11 cellular contexts compared by ENCODE assay signal in genomic region chr17:80782536-80783427, GRCh38.
DNase-seq lines count a peak whose midpoint lies in the region; ATAC-seq and TF ChIP-seq lines count a peak whose summit lies in the region.
"Had no signal": no experiment of that assay in that cellular context is flagged by ENCODE, and none has a peak within 500 bp of the region (broad histone marks: within the 10 kb centered on the region; RNA-seq: fewer than 3 reads in every experiment).

No MANE protein-coding gene starts in this region.

- peak overlapping the region; percentile 7; the same call in 1 of the 2 replicates for H3K4me2 ChIP-seq in OCI-LY7 (ENCODE audit: low read length)

- ATAC-seq in CD8-positive, alpha-beta T cell, result peak; percentile 83
- peak; percentile 58 to 60 for ATAC-seq in natural killer cell treated with Interleukin-12 subunit alpha and Interleukin-12 subunit beta and Interleukin-15 and Interleukin-18, amount 100 ng/mL, for 72 hours
- ATAC-seq: esophagus mucosa had no signal

- H3K36me3 Mint-ChIP-seq in CD8-positive, alpha-beta T cell, result peaks cover 15% of the 10 kb centered on the region
- H3K36me3 Mint-ChIP-seq in natural killer cell treated with Interleukin-12 subunit alpha and Interleukin-12 subunit beta and Interleukin-15 and Interleukin-18, amount 100 ng/mL, for 72 hours, result peaks cover 9% of the 10 kb centered on the region

- H3K4me3 ChIP-seq in CD8-positive, alpha-beta T cell (ENCODE audit: low read depth, low read length), result peak overlapping the region; percentile 34
- H3K4me3 ChIP-seq in OCI-LY7 (ENCODE audit: low read depth, low read length, poor library complexity, severe bottlenecking), result no peak overlapping the region
- H3K4me3 ChIP-seq in adipocyte (ENCODE audit: low read length), result peak overlapping the region; percentile 8
- H3K4me3 ChIP-seq in A673 (ENCODE audit: low read depth, low read length, poor library complexity, severe bottlenecking), result no peak overlapping the region
- H3K4me3 ChIP-seq: HAP-1 had no signal

- no peaks in the 10 kb centered on the region for H3K9me3 ChIP-seq in CD8-positive, alpha-beta T cell (ENCODE audit: low read length)
- H3K9me3 ChIP-seq in OCI-LY7 (ENCODE audit: low read length), result peaks cover 8% of the 10 kb centered on the region
- H3K9me3 ChIP-seq in adipocyte (ENCODE audit: control insufficient read depth, low read length), result no peaks in the 10 kb centered on the region
- no peaks in the 10 kb centered on the region for H3K9me3 ChIP-seq in A673 (ENCODE audit: low read depth, low read length, poor library complexity, severe bottlenecking)
- H3K9me3 ChIP-seq: HAP-1 had no signal

- H3K27ac ChIP-seq in CD8-positive, alpha-beta T cell (ENCODE audit: low read depth, low read length), result peak overlapping the region; percentile 51
- H3K27ac ChIP-seq in OCI-LY7 (ENCODE audit: low read depth, low read length, poor library complexity, severe bottlenecking) (no peak overlapping the region), A673 (ENCODE audit: low read depth, low read length, poor library complexity, severe bottlenecking) (no peak overlapping the region)

- peaks cover 80% of the 10 kb centered on the region for H3K4me1 Mint-ChIP-seq in CD8-positive, alpha-beta T cell (ENCODE audit: low read depth)
- peaks cover 36 to 41% of the 10 kb centered on the region in 2 donors for H3K4me1 Mint-ChIP-seq in natural killer cell treated with Interleukin-12 subunit alpha and Interleukin-12 subunit beta and Interleukin-15 and Interleukin-18, amount 100 ng/mL, for 72 hours (ENCODE audit: low read depth in 2 of 2)

- peaks cover 4% of the 10 kb centered on the region; the same call in 1 of the 2 replicates for H3K79me2 ChIP-seq in OCI-LY7 (ENCODE audit: insufficient read depth, low read depth, low read length)

- no peaks in the 10 kb centered on the region for H3K27me3 Mint-ChIP-seq in CD8-positive, alpha-beta T cell (ENCODE audit: low read depth)
- H3K27me3 Mint-ChIP-seq in natural killer cell treated with Interleukin-12 subunit alpha and Interleukin-12 subunit beta and Interleukin-15 and Interleukin-18, amount 100 ng/mL, for 72 hours, result no peaks in the 10 kb centered on the region

- H3K36me3 ChIP-seq in CD8-positive, alpha-beta T cell (ENCODE audit: insufficient read depth, low read length), result no peaks in the 10 kb centered on the region
- H3K36me3 ChIP-seq in OCI-LY7 (ENCODE audit: insufficient read depth, low read length) (peaks cover 33% of the 10 kb centered on the region), adipocyte (ENCODE audit: control insufficient read depth, insufficient read depth, low read length, severe bottlenecking) (no peaks in the 10 kb centered on the region), A673 (ENCODE audit: insufficient read depth, low read length, poor library complexity, severe bottlenecking) (no peaks in the 10 kb centered on the region)
- H3K36me3 ChIP-seq: HAP-1 had no signal

- peaks cover 2% of the 10 kb centered on the region for H3K9me3 Mint-ChIP-seq in CD8-positive, alpha-beta T cell
- H3K9me3 Mint-ChIP-seq in natural killer cell treated with Interleukin-12 subunit alpha and Interleukin-12 subunit beta and Interleukin-15 and Interleukin-18, amount 100 ng/mL, for 72 hours, result no peaks in the 10 kb centered on the region

- CTCF ChIA-PET in CD8-positive, alpha-beta T cell (lab: Charles Lee), result interaction anchor here (0.6 to 2.7 kb wide), 8 partner anchors 8 to 195 kb away, joined by 3 to 9 read pairs (median 4); no protein-coding TSS in a partner anchor
- CTCF ChIA-PET in OCI-LY7 (lab: Charles Lee; ENCODE audit: unreplicated experiment) (no interaction called here), A673 (lab: Charles Lee) (no interaction called here), HEK293T (lab: Yijun Ruan, JAX) (no interaction called here)

- H3K4me1 ChIP-seq in CD8-positive, alpha-beta T cell (ENCODE audit: insufficient read depth, low read length), result peaks cover 72% of the 10 kb centered on the region
- H3K4me1 ChIP-seq in OCI-LY7 (ENCODE audit: insufficient read depth, low read length, poor library complexity, severe bottlenecking) (peaks cover 56% of the 10 kb centered on the region), adipocyte (ENCODE audit: control insufficient read depth, insufficient read depth, low read length) (peaks cover 49% of the 10 kb centered on the region), A673 (ENCODE audit: insufficient read depth, low read length, poor library complexity, severe bottlenecking) (peaks cover 18% of the 10 kb centered on the region)
- H3K4me1 ChIP-seq: HAP-1 had no signal

- intact Hi-C loops in CD8-positive, alpha-beta T cell (cut with DNase I, micrococcal nuclease), result loop anchor here in 1 of 2 experiments (1.0 to 2.0 kb wide), 2 partner anchors 7 to 118 kb away; no protein-coding TSS in a partner anchor
- intact Hi-C loops in OCI-LY7 (cut with micrococcal nuclease; ENCODE audit: unreplicated experiment) (loop anchor here (5.0 kb wide), 1 partner anchor 45 kb away; no protein-coding TSS in a partner anchor), A673 (cut with micrococcal nuclease; ENCODE audit: unreplicated experiment) (no loop called here)

- H2AFZ ChIP-seq in OCI-LY7 (ENCODE audit: low read length), result no peak overlapping the region

- TF ChIP-seq CTCF in CD8-positive, alpha-beta T cell (IDR thresholded peaks at IDR 0.05), result no peak
- TF ChIP-seq CTCF in OCI-LY7 (conservative IDR thresholded peaks at IDR 0.05; ENCODE audit: low read length) (no peak), A673 (conservative IDR thresholded peaks at IDR 0.05; ENCODE audit: low read depth, low read length) (no peak)

- H3K27me3 ChIP-seq in CD8-positive, alpha-beta T cell (ENCODE audit: insufficient read depth, low read length), result no peaks in the 10 kb centered on the region
- H3K27me3 ChIP-seq in adipocyte (replicated peaks; ENCODE audit: control insufficient read depth, insufficient read depth, low read length) (no peaks in the 10 kb centered on the region), A673 (replicated peaks; ENCODE audit: insufficient read depth, low read depth, low read length, poor library complexity) (no peaks in the 10 kb centered on the region)

- H3K9me2 ChIP-seq in OCI-LY7 (ENCODE audit: insufficient read depth, low read length), result no peaks in the 10 kb centered on the region

- no peaks in the 10 kb centered on the region for H4K20me1 ChIP-seq in OCI-LY7 (ENCODE audit: insufficient read depth, low read length)

- peak overlapping the region; percentile 78 for H3K4me3 Mint-ChIP-seq in CD8-positive, alpha-beta T cell
- peak overlapping the region; percentile 65 for H3K4me3 Mint-ChIP-seq in natural killer cell treated with Interleukin-12 subunit alpha and Interleukin-12 subunit beta and Interleukin-15 and Interleukin-18, amount 100 ng/mL, for 72 hours

- BruUV-seq in OCI-LY7 (replicated peaks; lab: Mats Ljungman, UMichigan) (no TSS peak), A673 (replicated peaks; lab: Mats Ljungman, UMichigan) (no TSS peak)

- peak in 6 of 7 experiments; percentile 43 to 75 (median 62) for DNase-seq in CD8-positive, alpha-beta T cell
- no peak for DNase-seq in OCI-LY7 (ENCODE audit: low spot score)
- peak; percentile 46 for DNase-seq in adipocyte (ENCODE audit: low read depth)
- no peak for DNase-seq in natural killer cell treated with Interleukin-12 subunit alpha and Interleukin-12 subunit beta and Interleukin-15 and Interleukin-18, amount 100 ng/mL, for 72 hours (ENCODE audit: low spot score)
- DNase-seq in A673 (ENCODE audit: low spot score), result no peak
- no peak for DNase-seq in retina
- no peak for DNase-seq in HEK293T (ENCODE audit: extremely low spot score)
- DNase-seq in kidney tubule cell (ENCODE audit: low spot score), result no peak
- DNase-seq: NCI-H1105 treated with DMSO at 0.1 percent for 48 hours had no signal

- H3K9ac ChIP-seq in adipocyte (ENCODE audit: low read length), result peak overlapping the region; percentile 62

- POLR2A ChIA-PET in CD8-positive, alpha-beta T cell (lab: Charles Lee), result interaction anchor here (0.7 to 2.4 kb wide), 6 partner anchors 7 to 51 kb away, joined by 3 to 17 read pairs (median 6); no protein-coding TSS in a partner anchor
- POLR2A ChIA-PET in OCI-LY7 (lab: Charles Lee), result no interaction called here
- POLR2A ChIA-PET in A673 (lab: Charles Lee; ENCODE audit: low non-redundant PET), result interaction anchor here (0.7 kb wide), 1 partner anchor 28 kb away, joined by 3 read pairs; no protein-coding TSS in a partner anchor
- POLR2A ChIA-PET in HEK293T (lab: Yijun Ruan, JAX), result no interaction called here

- H3K27ac Mint-ChIP-seq in CD8-positive, alpha-beta T cell, result peak overlapping the region; percentile 94
- peak overlapping the region; percentile 77 to 85 for H3K27ac Mint-ChIP-seq in natural killer cell treated with Interleukin-12 subunit alpha and Interleukin-12 subunit beta and Interleukin-15 and Interleukin-18, amount 100 ng/mL, for 72 hours

TF ChIP-seq in HEK293T, 16 proteins besides CTCF, POLR2A, EP300 and RAD21:
- TF ChIP-seq FOXK2 (IDR thresholded peaks at IDR 0.05) (no peak), ZNF384 (IDR thresholded peaks at IDR 0.05) (no peak), NFRKB (IDR thresholded peaks at IDR 0.05) (no peak), ELF4 (IDR thresholded peaks at IDR 0.05) (no peak), HDGF (IDR thresholded peaks at IDR 0.05; ENCODE audit: borderline replicate concordance) (no peak), ARNT (IDR thresholded peaks at IDR 0.05) (no peak), L3MBTL2 (conservative IDR thresholded peaks at IDR 0.05) (no peak), TARDBP (IDR thresholded peaks at IDR 0.05) (no peak), CTBP1 (IDR thresholded peaks at IDR 0.05; ENCODE audit: borderline replicate concordance) (no peak), PKNOX1 (IDR thresholded peaks at IDR 0.05) (no peak)

Comparison
In these comparisons a context has a peak if more than half of its experiments do, and no peak if none do; other contexts are left out.
1. DNase-seq: peak in CD8-positive, alpha-beta T cell (6 of 7) and adipocyte (single experiment); none in OCI-LY7 (single experiment), natural killer cell treated with Interleukin-12 subunit alpha and Interleukin-12 subunit beta and Interleukin-15 and Interleukin-18, amount 100 ng/mL, for 72 hours (single experiment), A673 (single experiment), retina (single experiment), HEK293T (single experiment) and kidney tubule cell (single experiment).
2. H3K4me3 ChIP-seq: peak in CD8-positive, alpha-beta T cell (single experiment) and adipocyte (single experiment); none in OCI-LY7 (single experiment) and A673 (single experiment).
3. POLR2A ChIA-PET loops: an anchor here in CD8-positive, alpha-beta T cell (0.7 to 2.4 kb wide) and A673 (0.7 kb wide); none called in OCI-LY7 and HEK293T.